In the genomic region with DNA sequence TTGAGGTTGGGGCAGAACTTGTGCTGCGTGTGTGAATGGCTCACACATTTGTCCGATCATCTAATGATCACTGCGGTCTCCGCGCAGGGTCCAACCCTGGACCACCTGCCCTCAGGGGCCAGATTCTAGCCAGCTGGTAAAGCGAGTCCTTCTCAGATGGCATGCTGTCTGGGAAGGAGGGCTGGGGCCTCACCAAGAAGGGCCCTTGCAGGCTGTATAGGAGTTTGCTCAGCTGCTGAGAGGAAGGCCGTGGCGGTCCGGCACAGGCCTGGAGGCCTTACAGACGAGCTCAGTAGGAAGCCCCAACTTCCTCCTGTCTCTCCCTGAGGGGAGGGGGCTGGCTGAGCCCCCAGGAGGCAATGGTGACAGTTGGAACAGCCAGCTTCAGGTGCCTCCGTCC, we compare ENCODE assay signal across 21 cellular contexts. TPM values are rescaled to one million over a fixed set of nuclear protein-coding genes. Genes with fewer than 3 reads are reported as not detected.
DNase-seq lines count a peak whose midpoint lies in the region; ATAC-seq and TF ChIP-seq lines count a peak whose summit lies in the region.
"Had no signal": no experiment of that assay in that cellular context is flagged by ENCODE, and none has a peak within 500 bp of the region (broad histone marks: within the 10 kb centered on the region; RNA-seq: fewer than 3 reads in every experiment).

No MANE protein-coding gene starts in this region.

- POLR2A ChIA-PET in RWPE1 (lab: Yijun Ruan, JAX; ENCODE audit: low non-redundant PET), result no interaction called here

- no peak overlapping the region for H2BK15ac ChIP-seq in mesenchymal stem cell (ENCODE audit: low read depth, poor library complexity, severe bottlenecking)

- CTCF ChIA-PET in RWPE1 (lab: Yijun Ruan, JAX), result interaction anchor here (0.5 kb wide), 1 partner anchor 26 kb away, joined by 7 read pairs; no protein-coding TSS in a partner anchor

- no peak overlapping the region for H3K4me3 Mint-ChIP-seq in activated T-cell treated with anti-CD3 and anti-CD28 coated beads, Interleukin-2, amount 50 U/mL, for 4 hours
- H3K4me3 Mint-ChIP-seq: CD8-positive, alpha-beta T cell; HFFc6; IgD-negative memory B cell had no signal

- no peak for ATAC-seq in activated T-cell treated with anti-CD3 and anti-CD28 coated beads, Interleukin-2, amount 50 U/mL, for 4 hours
- ATAC-seq: A549; CD8-positive, alpha-beta T cell; HepG2 had no signal

- H3K4me3 ChIP-seq in BLaER1 (no peak overlapping the region), mesenchymal stem cell (ENCODE audit: insufficient read depth in 1 of 2, low read depth in 1 of 2, low read length in 2 of 2) (no peak overlapping the region)
- H3K4me3 ChIP-seq: A549, GM23248 had no signal

- H4K91ac ChIP-seq in mesenchymal stem cell (ENCODE audit: low read length), result peak overlapping the region; percentile 5

- H3K9me3 ChIP-seq in BLaER1 (no peaks in the 10 kb centered on the region), mesenchymal stem cell (ENCODE audit: control insufficient read depth, low read length) (no peaks in the 10 kb centered on the region)
- H3K9me3 ChIP-seq: A549 had no signal

- H3K4me2 ChIP-seq in BLaER1 (peak overlapping the region; percentile 98), mesenchymal stem cell (ENCODE audit: low read length, poor library complexity, severe bottlenecking) (no peak overlapping the region)
- H3K4me2 ChIP-seq: A549 had no signal

- H3K36me3 ChIP-seq in BLaER1, result no peaks in the 10 kb centered on the region
- peaks cover 0 to 13% of the 10 kb centered on the region in 2 experiments for H3K36me3 ChIP-seq in mesenchymal stem cell (ENCODE audit: control insufficient read depth in 1 of 2, insufficient read depth in 2 of 2, low read depth in 1 of 2, low read length in 2 of 2)

- no peaks in the 10 kb centered on the region for H3K27me3 ChIP-seq in BLaER1
- H3K27me3 ChIP-seq in mesenchymal stem cell (ENCODE audit: control insufficient read depth in 1 of 2, insufficient read depth in 1 of 2, low read length in 2 of 2), result no peaks in the 10 kb centered on the region

- H4K20me1 ChIP-seq in BLaER1, result no peaks in the 10 kb centered on the region

- H3K18ac ChIP-seq in mesenchymal stem cell (ENCODE audit: low read depth in 1 of 2, low read length in 2 of 2), result no peak overlapping the region

- H3K36me3 Mint-ChIP-seq in activated T-cell treated with anti-CD3 and anti-CD28 coated beads, Interleukin-2, amount 50 U/mL, for 4 hours (ENCODE audit: insufficient read depth), result no peaks in the 10 kb centered on the region
- H3K36me3 Mint-ChIP-seq: CD8-positive, alpha-beta T cell; IgD-negative memory B cell had no signal

- H2AFZ ChIP-seq in mesenchymal stem cell (ENCODE audit: low read depth, low read length), result no peak overlapping the region
- H2AFZ ChIP-seq: GM23248 had no signal

- TF ChIP-seq CTCF in 22Rv1 (IDR thresholded peaks at IDR 0.05), result no peak
- no peak for TF ChIP-seq CTCF in RWPE1 (conservative IDR thresholded peaks at IDR 0.05; ENCODE audit: low read depth)

- no peak overlapping the region for H3K14ac ChIP-seq in mesenchymal stem cell (ENCODE audit: low read length in 2 of 2)

- H3K4me1 ChIP-seq in BLaER1, result peaks cover 100% of the 10 kb centered on the region
- H3K4me1 ChIP-seq in mesenchymal stem cell (ENCODE audit: control insufficient read depth, insufficient read depth, low read depth, low read length), result peaks cover 44% of the 10 kb centered on the region

- DNase-seq in RWPE1 (ENCODE audit: low spot score), result no peak
- no peak for DNase-seq in mesenchymal stem cell
- no peak for DNase-seq in activated T-cell treated with anti-CD3 and anti-CD28 coated beads, Interleukin-2, amount 50 U/mL, for 4 hours
- DNase-seq in NCI-H1092 treated with DMSO at 0.1 percent for 48 hours (lab: John Stamatoyannopoulos, UW), result no peak
- no peak for DNase-seq in NOMO-1 treated with DMSO at 0.1 percent for 48 hours (lab: John Stamatoyannopoulos, UW; ENCODE audit: unreplicated experiment)
- DNase-seq: AML-193; Calu3; CD8-positive, alpha-beta T cell; DMS 273 treated with DMSO at 0.1 percent for 48 hours; DMS53; DND-41; EL; GM23248; HCEC 1CT; HFFc6; KG1 had no signal

- no peak overlapping the region for H2BK120ac ChIP-seq in mesenchymal stem cell (ENCODE audit: low read depth, low read length)

- H3K27ac ChIP-seq in 22Rv1 (peak overlapping the region; percentile 96; the same call in 1 of the 2 replicates), BLaER1 (peak overlapping the region; percentile 93), RWPE1 (peak overlapping the region; percentile 7; the same call in 1 of the 2 replicates), mesenchymal stem cell (ENCODE audit: low read length, poor library complexity, severe bottlenecking) (no peak overlapping the region)
- H3K27ac ChIP-seq: A549, GM23248 had no signal

- H2BK5ac ChIP-seq in mesenchymal stem cell (ENCODE audit: low read depth, low read length, poor library complexity, severe bottlenecking), result no peak overlapping the region

- H3K23ac ChIP-seq in mesenchymal stem cell (ENCODE audit: low read length in 2 of 2), result no peak overlapping the region

- WGBS in mesenchymal stem cell, result 94% methylated on average over 11 of the region's 11 CpGs

- H3K79me1 ChIP-seq in mesenchymal stem cell (replicated peaks; ENCODE audit: low read length, poor library complexity, severe bottlenecking), result peaks cover 2% of the 10 kb centered on the region

- no peak overlapping the region for H2AK5ac ChIP-seq in mesenchymal stem cell (ENCODE audit: low read length, severe bottlenecking)

- no peak overlapping the region for H4K8ac ChIP-seq in mesenchymal stem cell (ENCODE audit: low read length)

- H2BK12ac ChIP-seq in mesenchymal stem cell (ENCODE audit: low read length in 2 of 2), result no peak overlapping the region

- H3K27me3 Mint-ChIP-seq in activated T-cell treated with anti-CD3 and anti-CD28 coated beads, Interleukin-2, amount 50 U/mL, for 4 hours (ENCODE audit: low read depth), result no peaks in the 10 kb centered on the region
- H3K27me3 Mint-ChIP-seq: IgD-negative memory B cell had no signal

- peak overlapping the region; percentile 74 for H3K9ac ChIP-seq in BLaER1
- H3K9ac ChIP-seq in mesenchymal stem cell (ENCODE audit: low read length), result no peak overlapping the region
- H3K9ac ChIP-seq: GM23248 had no signal

- no peak overlapping the region for H3K4ac ChIP-seq in mesenchymal stem cell (ENCODE audit: low read depth in 1 of 2, low read length in 2 of 2)

- H3K9me3 Mint-ChIP-seq in activated T-cell treated with anti-CD3 and anti-CD28 coated beads, Interleukin-2, amount 50 U/mL, for 4 hours, result no peaks in the 10 kb centered on the region
- H3K9me3 Mint-ChIP-seq: CD8-positive, alpha-beta T cell; HFFc6; IgD-negative memory B cell had no signal

- H3K4me1 Mint-ChIP-seq in activated T-cell treated with anti-CD3 and anti-CD28 coated beads, Interleukin-2, amount 50 U/mL, for 4 hours (ENCODE audit: low read depth), result peaks cover 12% of the 10 kb centered on the region

RNA-seq across cellular contexts. Expression of a gene that starts 13.7 kb away (rescaled TPM):
- polyA plus RNA-seq in mesenchymal stem cell (2013, experiment 1 of 2), result 272 TPM
- 276 TPM for polyA plus RNA-seq in mesenchymal stem cell (2013, experiment 2 of 2)
- total RNA-seq in activated T-cell treated with anti-CD3 and anti-CD28 coated beads, Interleukin-2, amount 50 U/mL, for 4 hours, result 10 to 100 TPM in 1 of 3 donors, 1 to 10 TPM in 2; 6.9 to 11.0 (median 8.6) TPM
- polyA plus RNA-seq: IgD-negative memory B cell had no signal

RNA-seq across cellular contexts. Expression of a gene that starts 29.9 kb away (rescaled TPM):
- polyA plus RNA-seq in mesenchymal stem cell (2013, experiment 1 of 2), result 29.4 TPM
- polyA plus RNA-seq in mesenchymal stem cell (2013, experiment 2 of 2), result 31.0 TPM
- total RNA-seq in activated T-cell treated with anti-CD3 and anti-CD28 coated beads, Interleukin-2, amount 50 U/mL, for 4 hours, result 1 to 10 TPM in 1 of 3 donors, under 1 TPM in 2; 0.71 to 1.0 (median 0.76) TPM
- total RNA-seq: HepG2 had no signal
- polyA plus RNA-seq: HepG2, IgD-negative memory B cell had no signal
